Comparison of ENCODE assay signal across 27 cellular contexts in the genomic region with DNA sequence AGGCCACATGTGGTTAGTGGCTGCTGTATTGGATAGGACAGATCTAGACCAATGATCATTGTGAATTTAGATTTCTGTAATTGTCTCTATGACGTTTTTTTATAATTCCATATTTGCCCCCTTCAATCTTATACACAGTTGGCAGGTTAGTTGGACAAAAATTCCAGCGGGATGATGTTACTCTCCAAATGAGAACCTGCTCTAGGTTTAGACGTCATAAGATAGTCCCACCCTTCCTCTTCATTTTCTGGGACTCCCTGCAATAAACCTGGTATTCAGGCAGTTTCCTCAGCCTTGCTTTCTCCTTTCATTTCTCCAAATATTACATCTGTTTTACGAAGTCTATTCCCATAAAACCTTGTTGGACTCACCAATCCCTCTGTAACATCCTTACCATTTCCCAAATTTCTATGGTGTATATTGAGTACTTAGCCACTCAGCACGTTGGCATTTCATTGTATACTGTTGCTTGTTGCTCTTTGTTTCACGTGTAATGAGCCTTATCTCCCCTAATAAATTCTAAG.
"Had no signal": no experiment of that assay in that cellular context is flagged by ENCODE, and none has a peak within 500 bp of the region (broad histone marks: within the 10 kb centered on the region; RNA-seq: fewer than 3 reads in every experiment).

No MANE protein-coding gene starts in this region.

- H3K4me3 Mint-ChIP-seq: activated CD8-positive, alpha-beta T cell treated with anti-CD3 and anti-CD28 coated beads, Interleukin-2, amount 10 ng/mL, durations not matched to agents 7 days and 5 days; activated naive CD4-positive, alpha-beta T cell treated with anti-CD3 and anti-CD28 coated beads, Interleukin-2, amount 50 U/mL, for 24 hours; central memory CD8-positive, alpha-beta T cell; T-helper 1 cell treated with Interleukin-12 subunit alpha and Interleukin-12 subunit beta and Interleukin-4 antibody, amounts not matched to agents 30 μg/mL and 1 μg/mL, for 36 hours; WTC11 had no signal

- ATAC-seq: activated CD8-positive, alpha-beta T cell treated with anti-CD3 and anti-CD28 coated beads, Interleukin-2, amount 10 ng/mL, durations not matched to agents 7 days and 5 days; body of pancreas; WTC11 had no signal

- H3K9ac ChIP-seq: KMS-11 had no signal

- H3K36me3 ChIP-seq: MG63 had no signal

- H3K27me3 Mint-ChIP-seq: activated naive CD4-positive, alpha-beta T cell treated with anti-CD3 and anti-CD28 coated beads, Interleukin-2, amount 50 U/mL, for 24 hours; central memory CD8-positive, alpha-beta T cell had no signal

- H3K4me2 ChIP-seq: KMS-11 had no signal

- H3K9me3 Mint-ChIP-seq: activated naive CD4-positive, alpha-beta T cell treated with anti-CD3 and anti-CD28 coated beads, Interleukin-2, amount 50 U/mL, for 24 hours; central memory CD8-positive, alpha-beta T cell; T-helper 1 cell treated with Interleukin-12 subunit alpha and Interleukin-12 subunit beta and Interleukin-4 antibody, amounts not matched to agents 30 μg/mL and 1 μg/mL, for 36 hours had no signal

- H3K4me1 ChIP-seq: SJSA1 had no signal

- DNase-seq: activated CD4-positive, alpha-beta T cell treated with anti-CD3 and anti-CD28 coated beads for 48 hours; activated CD4-positive, alpha-beta T cell treated with anti-CD3 and anti-CD28 coated beads, Interleukin-2, amount 50 U/mL, for 4 hours; activated CD4-positive, CD25-positive, alpha-beta regulatory T cell treated with anti-CD3 and anti-CD28 coated beads, Interleukin-2, amount 50 U/mL, for 72 hours; activated CD8-positive, alpha-beta memory T cell treated with anti-CD3 and anti-CD28 coated beads, Interleukin-2, amount 50 U/mL, for 48 hours; activated CD8-positive, alpha-beta T cell treated with anti-CD3 and anti-CD28 coated beads, Interleukin-2, amount 10 ng/mL, durations not matched to agents 7 days and 5 days; activated effector memory CD4-positive, alpha-beta T cell treated with Interleukin-2 at 50 U/mL for 16 hours; activated naive CD4-positive, alpha-beta T cell; activated T-cell treated with anti-CD3 and anti-CD28 coated beads, Interleukin-2, amount 50 U/mL, for 1 hour; aorta; body of pancreas; MG63; MV-4-11; NCI-H1092 treated with DMSO at 0.1 percent for 48 hours; NCI-H1436; NCI-H1694 treated with DMSO at 0.1 percent for 48 hours; NCI-H2029 treated with DMSO at 0.1 percent for 48 hours; NCI-H510A treated with DMSO at 0.1 percent for 48 hours; Peyer's patch; SHP77; T-helper 9 cell had no signal

- H3K27me3 ChIP-seq: body of pancreas, MG63, Peyer's patch, SJSA1 had no signal

- H3K9me3 ChIP-seq: body of pancreas, MG63, Peyer's patch, SJSA1 had no signal

- H3K27ac Mint-ChIP-seq: activated CD8-positive, alpha-beta T cell treated with anti-CD3 and anti-CD28 coated beads, Interleukin-2, amount 10 ng/mL, durations not matched to agents 7 days and 5 days; activated naive CD4-positive, alpha-beta T cell treated with anti-CD3 and anti-CD28 coated beads, Interleukin-2, amount 50 U/mL, for 24 hours; T-helper 1 cell treated with Interleukin-12 subunit alpha and Interleukin-12 subunit beta and Interleukin-4 antibody, amounts not matched to agents 30 μg/mL and 1 μg/mL, for 36 hours; WTC11 had no signal

- H3K36me3 Mint-ChIP-seq: WTC11 had no signal

- H3K27ac ChIP-seq: body of pancreas, KMS-11, Peyer's patch, RWPE1, SJSA1 had no signal

- H3K4me3 ChIP-seq: body of pancreas, MG63, Peyer's patch, SJSA1 had no signal
